Comparison of ENCODE assay signal across 19 cellular contexts in the genomic region with DNA sequence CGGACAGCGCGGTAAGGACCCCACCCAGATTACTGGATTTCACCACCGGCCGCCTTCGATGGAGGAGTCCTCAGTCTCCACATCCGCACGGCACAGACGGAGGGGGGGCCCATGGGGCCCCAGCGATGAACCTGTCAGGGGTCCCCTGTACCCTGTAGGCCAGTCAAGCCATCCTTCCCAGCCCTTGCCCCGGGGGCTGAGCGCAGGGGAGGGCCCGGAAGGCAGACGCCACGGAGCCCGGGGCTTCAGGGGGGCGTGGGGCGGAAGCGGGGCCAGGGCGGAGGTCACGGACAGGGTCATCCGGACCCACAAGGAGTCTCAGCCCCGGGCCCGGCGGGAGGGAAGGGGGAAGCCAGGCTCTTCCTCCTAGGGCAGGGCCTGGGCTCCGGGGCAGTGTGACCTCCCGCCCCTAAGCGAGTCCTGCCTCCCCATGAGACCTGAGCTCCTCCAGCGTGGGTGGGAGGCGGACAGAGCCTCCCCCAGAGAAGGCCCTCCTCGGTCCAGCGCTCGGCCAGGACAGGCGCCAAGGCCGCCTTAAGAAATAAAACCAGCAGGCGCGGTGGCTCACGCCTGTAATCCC. TPM values are rescaled to one million over a fixed set of nuclear protein-coding genes. Genes with fewer than 3 reads are reported as not detected.
A peak's percentile ranks its signal among the peaks of the same experiment; 100 is the strongest.
DNase-seq lines count a peak whose midpoint lies in the region; ATAC-seq, FAIRE-seq and TF ChIP-seq lines count a peak whose summit lies in the region.
"Had no signal": no experiment of that assay in that cellular context is flagged by ENCODE, and none has a peak within 500 bp of the region (broad histone marks: within the 10 kb centered on the region; RNA-seq: fewer than 3 reads in every experiment).

No MANE protein-coding gene starts in this region.

- no peak overlapping the region for H2BK20ac ChIP-seq in H9 (ENCODE audit: low read depth, low read length, poor library complexity, severe bottlenecking)

- H4K91ac ChIP-seq in H9 (ENCODE audit: insufficient read length, low read depth, low read length) = no peak overlapping the region

- no TSS peak for BruUV-seq in HepG2 (replicated peaks; lab: Mats Ljungman, UMichigan)

- H3K27ac Mint-ChIP-seq in H9 = no peak overlapping the region
- H3K27ac Mint-ChIP-seq: CD4-positive, alpha-beta T cell had no signal

- no peaks in the 10 kb centered on the region for H3K9me3 Mint-ChIP-seq in H9
- H3K9me3 Mint-ChIP-seq: CD4-positive, alpha-beta T cell had no signal

- peak overlapping the region; percentile 60 for H3K27ac ChIP-seq in 22Rv1
- no peak overlapping the region for H3K27ac ChIP-seq in H9 (ENCODE audit: insufficient read length, low read depth, low read length)
- H3K27ac ChIP-seq in HepG2 (ENCODE audit: extremely low read length, insufficient read depth, low read length) = no peak overlapping the region
- H3K27ac ChIP-seq in aorta (ENCODE audit: low read depth in 1 of 2, low read length in 2 of 2) = no peak overlapping the region
- H3K27ac ChIP-seq: GM23248 had no signal

- no peak overlapping the region for H3K4me2 ChIP-seq in H9 (ENCODE audit: insufficient read depth, insufficient read length, low read length)
- H3K4me2 ChIP-seq in HepG2 (ENCODE audit: low read depth, low read length) = no peak overlapping the region

- in situ Hi-C loops in HepG2 (cut with HindIII; ENCODE audit: extremely low pct_ligation_motif_present, low pct_unique_long_range_greater_than_20kb) = no loop called here

- CTCF ChIA-PET in HepG2 (lab: Yijun Ruan, JAX; ENCODE audit: low intra/inter-chr PET ratio, low total read pairs) = no interaction called here

- no peak overlapping the region for H3T11ph ChIP-seq in H9 (ENCODE audit: low read length)

- no peak overlapping the region for H3K4ac ChIP-seq in H9 (ENCODE audit: low read depth, low read length)

- H3K23ac ChIP-seq in H9 (ENCODE audit: insufficient read length, low read depth, low read length) = no peak overlapping the region

- no peaks in the 10 kb centered on the region for H3K23me2 ChIP-seq in H9 (ENCODE audit: insufficient read length, low read depth, low read length, poor library complexity, severe bottlenecking)

- H2BK120ac ChIP-seq in H9 (ENCODE audit: low read depth, low read length, poor library complexity, severe bottlenecking) = no peak overlapping the region

- H3K4me1 ChIP-seq in H9 (ENCODE audit: insufficient read depth, low read length) (no peaks in the 10 kb centered on the region), HepG2 (ENCODE audit: insufficient read depth, low read length) (peaks cover 29% of the 10 kb centered on the region), aorta (ENCODE audit: control insufficient read depth in 1 of 2, insufficient read depth in 2 of 2, low read length in 2 of 2) (no peaks in the 10 kb centered on the region)
- H3K4me1 ChIP-seq: BE2C had no signal

- H3K18ac ChIP-seq in H9 (ENCODE audit: insufficient read length, low read depth, low read length) = no peak overlapping the region

- TF ChIP-seq CTCF in 22Rv1 (IDR thresholded peaks at IDR 0.05) (no peak), H9 (conservative IDR thresholded peaks at IDR 0.05) (no peak), HepG2 (CRISPR knock-in tag; IDR thresholded peaks at IDR 0.05) (no peak)

- H3K4me1 Mint-ChIP-seq in H9 = peaks cover 11% of the 10 kb centered on the region in 2 experiments; a peak in 2 of 4 replicates

- no peaks in the 10 kb centered on the region for H3K36me3 ChIP-seq in HepG2 (replicated peaks in 1 of 2; ENCODE audit: control insufficient read depth in 1 of 2, insufficient read depth in 2 of 2, low read length in 2 of 2)
- H3K36me3 ChIP-seq in aorta (ENCODE audit: control insufficient read depth in 1 of 2, insufficient read depth in 2 of 2, low read length in 1 of 2) = no peaks in the 10 kb centered on the region
- H3K36me3 ChIP-seq: BE2C had no signal

- ATAC-seq in HepG2 (no peak; the same call in 2 of the 3 replicates), aorta (ENCODE audit: low FRiP score) (peak; percentile 56)

- TF ChIP-seq EP300 in HepG2 (IDR thresholded peaks at IDR 0.05; ENCODE audit: low read depth in 2 of 2, low read length in 2 of 2) = no peak
- TF ChIP-seq EP300 in HepG2 (CRISPR knock-in tag; IDR thresholded peaks at IDR 0.05; ENCODE audit: borderline replicate concordance) = no peak

- H3K14ac ChIP-seq in H9 (ENCODE audit: insufficient read depth, low read length) = 0 out of 2 replicates have a peak overlapping the region, but pooled peaks have one; percentile 21

- H3K79me2 ChIP-seq in H9 (ENCODE audit: insufficient read depth, low read length) (no peaks in the 10 kb centered on the region), HepG2 (ENCODE audit: insufficient read depth, low read length) (no peaks in the 10 kb centered on the region)

- no peaks in the 10 kb centered on the region for H4K20me1 ChIP-seq in H9 (ENCODE audit: control insufficient read depth, insufficient read depth, insufficient read length)
- no peaks in the 10 kb centered on the region for H4K20me1 ChIP-seq in HepG2 (ENCODE audit: insufficient read depth, low read length)

- no peak overlapping the region for H3K4me3 ChIP-seq in HepG2 (replicated peaks in 1 of 3; ENCODE audit: insufficient read depth in 1 of 3, low read depth in 2 of 3, low read length in 3 of 3)
- H3K4me3 ChIP-seq in aorta (ENCODE audit: low read length in 2 of 2) = no peak overlapping the region
- H3K4me3 ChIP-seq: GM23248 had no signal

- no peak for TF ChIP-seq POLR2A in HepG2 (IDR thresholded peaks at IDR 0.05; ENCODE audit: insufficient read depth in 1 of 2, low read depth in 2 of 2, low read length in 2 of 2)

- peaks cover 0 to 6% (median 0%) of the 10 kb centered on the region in 3 experiments; a peak in 5 of 7 replicates for H3K36me3 Mint-ChIP-seq in H9 (ENCODE audit: insufficient read depth in 1 of 3, low read depth in 3 of 3)

- H3K56ac ChIP-seq in H9 (ENCODE audit: insufficient read length, low read depth, low read length) = no peak overlapping the region

- POLR2A ChIA-PET in HepG2 (lab: Yijun Ruan, JAX) = interaction anchor here (0.7 kb wide), 1 partner anchor 70 kb away, joined by 3 read pairs; no protein-coding TSS in a partner anchor

- no peak overlapping the region for H4K8ac ChIP-seq in H9 (replicated peaks; ENCODE audit: insufficient read length, low read depth, low read length)

- H3K27me3 Mint-ChIP-seq in H9 (ENCODE audit: low read depth) = no peaks in the 10 kb centered on the region

- no peak overlapping the region for H2AFZ ChIP-seq in H9 (ENCODE audit: low read length)
- no peak overlapping the region for H2AFZ ChIP-seq in HepG2 (ENCODE audit: low read length)
- H2AFZ ChIP-seq: GM23248 had no signal

- intact Hi-C loops in HepG2 (cut with micrococcal nuclease; ENCODE audit: unreplicated experiment) = no loop called here
- intact Hi-C loops in aorta (cut with DNase I) = no loop called here

- H3K79me1 ChIP-seq in H9 (ENCODE audit: insufficient read depth, low read depth, low read length, poor library complexity, severe bottlenecking) = no peaks in the 10 kb centered on the region

- H2BK15ac ChIP-seq in H9 (ENCODE audit: low read depth, low read length) = no peak overlapping the region

- no peak overlapping the region for H3K9ac ChIP-seq in H9 (ENCODE audit: extremely low read depth, insufficient read length, low read length)
- H3K9ac ChIP-seq in HepG2 (ENCODE audit: insufficient read depth, low read depth, low read length) = no peak overlapping the region
- H3K9ac ChIP-seq: GM23248 had no signal

- H3K27me3 ChIP-seq in H9 (ENCODE audit: insufficient read depth, low read length) (no peaks in the 10 kb centered on the region), HepG2 (ENCODE audit: control insufficient read depth in 1 of 2, insufficient read depth in 2 of 2, low read length in 2 of 2) (no peaks in the 10 kb centered on the region), aorta (ENCODE audit: control insufficient read depth in 1 of 2, insufficient read depth in 2 of 2, low read length in 1 of 2) (no peaks in the 10 kb centered on the region)
- H3K27me3 ChIP-seq: BE2C had no signal

- DNase-seq in H9 (no peak), HepG2 (ENCODE audit: low spot score) (no peak), aorta (no peak), amygdala (lab: John Stamatoyannopoulos, UW) (no peak), HT-29 (ENCODE audit: low spot score) (no peak)
- DNase-seq: ACHN; BE2C; C1 segment of cervical spinal cord; CD4-positive, alpha-beta T cell; DMS153; DMS79; GDM1; GM23248 had no signal

- no peak for TF ChIP-seq RAD21 in HepG2 (CRISPR knock-in tag; IDR thresholded peaks at IDR 0.05)

- H2BK5ac ChIP-seq in H9 (ENCODE audit: insufficient read length, low read length) = no peak overlapping the region

- H2BK12ac ChIP-seq in H9 (ENCODE audit: insufficient read length, low read depth, low read length) = no peak overlapping the region

- no CpG with 5 or more reads among the region's 38 CpGs for WGBS in H9 (ENCODE audit: extremely low coverage, insufficient read length, low lambda C conversion rate)
- 86% methylated on average over 34 of the region's 38 CpGs for WGBS in HepG2 (ENCODE audit: low lambda C conversion rate)
- 93 to 99% methylated on average over 32 to 38 of the region's 38 CpGs for WGBS in aorta, 2 donors

- H2AK5ac ChIP-seq in H9 (ENCODE audit: insufficient read length, low read length) = no peak overlapping the region

- FAIRE-seq in HepG2 (lab: Jason Lieb, UNC) = no peak
- FAIRE-seq: A204.1, GM12892, GM18507 had no signal

- no peak overlapping the region for H3K4me3 Mint-ChIP-seq in H9
- H3K4me3 Mint-ChIP-seq: CD4-positive, alpha-beta T cell had no signal

- H4K5ac ChIP-seq in H9 (ENCODE audit: insufficient read length, low read depth, low read length) = no peak overlapping the region

- H3K9me3 ChIP-seq in H9 (ENCODE audit: control insufficient read depth, low read depth, low read length) (no peaks in the 10 kb centered on the region), HepG2 (ENCODE audit: low read length) (no peaks in the 10 kb centered on the region), aorta (ENCODE audit: control insufficient read depth, low read length) (no peaks in the 10 kb centered on the region)
- H3K9me3 ChIP-seq: BE2C had no signal

RNA-seq across cellular contexts. Expression of gene ZBTB46, which starts 22.8 kb away (rescaled TPM):
- total RNA-seq in H9 (2021) (27.1 and 27.3 TPM in 2 replicates), HepG2 (2016; rRNA removed; fragmentation: Illumina TruSeq; extraction: Trizol) (10.9 and 13.5 TPM in 2 replicates), aorta (10 to 100 TPM; 17.4 to 22.7 TPM)
- total RNA-seq in HepG2 (2016; cell fraction: cytosol; rRNA removed; fragmentation: Illumina TruSeq; extraction: Trizol; ENCODE audit: low read depth) = 74.9 and 80.6 TPM in 2 replicates
- total RNA-seq in HepG2 (2016; cell fraction: insoluble cytoplasmic fraction; rRNA removed; fragmentation: Illumina TruSeq; extraction: Trizol) = 10.9 and 15.4 TPM in 2 replicates
- 51.8 and 55.2 TPM in 2 replicates for total RNA-seq in HepG2 (2016; cell fraction: membrane; rRNA removed; fragmentation: Illumina TruSeq; extraction: Trizol)
- 8.7 and 9.2 TPM in 2 replicates for total RNA-seq in HepG2 (2016; cell fraction: nucleus; rRNA removed; fragmentation: Illumina TruSeq; extraction: Trizol)
- polyA plus RNA-seq in HepG2 (2011; rRNA removed) (1.6 and 2.7 TPM in 2 replicates), aorta (1 to 10 TPM in 1 of 2 donors, under 1 TPM in 1; 0.50 to 2.1 TPM)
- polyA plus RNA-seq in HepG2 (2011; cell fraction: cytosol; rRNA removed) = 1.6 and 2.0 TPM in 2 replicates
- 7.2 and 7.6 TPM in 2 replicates for polyA plus RNA-seq in HepG2 (2011; cell fraction: nucleus; rRNA removed)
- 3.8 and 5.3 TPM in 2 replicates for polyA plus RNA-seq in HepG2 (2012)
- polyA plus RNA-seq in HepG2 (2016; cell fraction: cytosol; fragmentation: Illumina TruSeq; extraction: Trizol; ENCODE audit: low read depth) = 0.45 and 0.85 TPM in 2 replicates
- 3.9 and 4.2 TPM in 2 replicates for polyA plus RNA-seq in HepG2 (2016; cell fraction: insoluble cytoplasmic fraction; fragmentation: Illumina TruSeq; extraction: Trizol; ENCODE audit: low read depth)
- 1.4 and 1.5 TPM in 2 replicates for polyA plus RNA-seq in HepG2 (2016; cell fraction: membrane; fragmentation: Illumina TruSeq; extraction: Trizol; ENCODE audit: low read depth)
- 7.1 and 7.5 TPM in 2 replicates for polyA plus RNA-seq in HepG2 (2016; cell fraction: nucleus; fragmentation: Illumina TruSeq; extraction: Trizol; ENCODE audit: insufficient read depth, low read depth)
- polyA minus RNA-seq in HepG2 (2011; rRNA and poly(A)+ RNA removed; ENCODE audit: low replicate concordance) = 18.8 and 33.6 TPM in 2 replicates
- polyA minus RNA-seq in HepG2 (2011; cell fraction: cytosol; rRNA and poly(A)+ RNA removed) = 8.3 and 9.0 TPM in 2 replicates
- 5.4 and 9.1 TPM in 2 replicates for polyA minus RNA-seq in HepG2 (2011; cell fraction: nucleus; rRNA and poly(A)+ RNA removed)
- total RNA-seq in HT-29 (2014; rRNA removed; shearing (Covaris generic)) = 3.3 and 5.3 TPM in 2 replicates

RNA-seq across cellular contexts. Expression of gene ABHD16B, which starts 53.1 kb away (rescaled TPM):
- total RNA-seq in H9 (2021) (not detected in 2 replicates), HepG2 (2016; rRNA removed; fragmentation: Illumina TruSeq; extraction: Trizol) (not detected in 2 replicates), aorta (not detected)
- not detected in 2 replicates for total RNA-seq in HepG2 (2016; cell fraction: cytosol; rRNA removed; fragmentation: Illumina TruSeq; extraction: Trizol; ENCODE audit: low read depth)
- not detected in 2 replicates for total RNA-seq in HepG2 (2016; cell fraction: insoluble cytoplasmic fraction; rRNA removed; fragmentation: Illumina TruSeq; extraction: Trizol)
- total RNA-seq in HepG2 (2016; cell fraction: membrane; rRNA removed; fragmentation: Illumina TruSeq; extraction: Trizol) = not detected in 2 replicates
- total RNA-seq in HepG2 (2016; cell fraction: nucleus; rRNA removed; fragmentation: Illumina TruSeq; extraction: Trizol) = not detected in 2 replicates
- polyA plus RNA-seq in HepG2 (2011; rRNA removed) (not detected in 2 replicates), aorta (under 1 TPM in 1 of 2 donors, not detected in 1; 0.38 TPM)
- polyA plus RNA-seq in HepG2 (2011; cell fraction: cytosol; rRNA removed) = not detected in 2 replicates
- polyA plus RNA-seq in HepG2 (2011; cell fraction: nucleus; rRNA removed) = not detected in 2 replicates
- not detected in 2 replicates for polyA plus RNA-seq in HepG2 (2012)
- polyA plus RNA-seq in HepG2 (2016; cell fraction: cytosol; fragmentation: Illumina TruSeq; extraction: Trizol; ENCODE audit: low read depth) = not detected in 2 replicates
- not detected in 2 replicates for polyA plus RNA-seq in HepG2 (2016; cell fraction: insoluble cytoplasmic fraction; fragmentation: Illumina TruSeq; extraction: Trizol; ENCODE audit: low read depth)
- polyA plus RNA-seq in HepG2 (2016; cell fraction: membrane; fragmentation: Illumina TruSeq; extraction: Trizol; ENCODE audit: low read depth) = not detected in 2 replicates
- polyA plus RNA-seq in HepG2 (2016; cell fraction: nucleus; fragmentation: Illumina TruSeq; extraction: Trizol; ENCODE audit: insufficient read depth, low read depth) = not detected in 2 replicates
- not detected in 2 replicates for polyA minus RNA-seq in HepG2 (2011; rRNA and poly(A)+ RNA removed; ENCODE audit: low replicate concordance)
- polyA minus RNA-seq in HepG2 (2011; cell fraction: cytosol; rRNA and poly(A)+ RNA removed) = not detected in 2 replicates
- polyA minus RNA-seq in HepG2 (2011; cell fraction: nucleus; rRNA and poly(A)+ RNA removed) = not detected in 2 replicates
- total RNA-seq in HT-29 (2014; rRNA removed; shearing (Covaris generic)) = not detected in 2 replicates
- total RNA-seq: CD4-positive, alpha-beta T cell; Daoy; GM23248; H4 had no signal
- polyA plus RNA-seq: GM23248 had no signal

RNA-seq across cellular contexts. Expression of gene TPD52L2, which starts 56.8 kb away (rescaled TPM):
- total RNA-seq in H9 (2021) (94.1 and 98.4 TPM in 2 replicates), HepG2 (2016; rRNA removed; fragmentation: Illumina TruSeq; extraction: Trizol) (156 and 187 TPM in 2 replicates), aorta (100 to 1,000 TPM in 1 of 2 donors, 10 to 100 TPM in 1; 91.2 to 110 TPM)
- total RNA-seq in HepG2 (2016; cell fraction: cytosol; rRNA removed; fragmentation: Illumina TruSeq; extraction: Trizol; ENCODE audit: low read depth) = 17.3 and 18.9 TPM in 2 replicates
- 159 and 183 TPM in 2 replicates for total RNA-seq in HepG2 (2016; cell fraction: insoluble cytoplasmic fraction; rRNA removed; fragmentation: Illumina TruSeq; extraction: Trizol)
- 68.0 and 74.8 TPM in 2 replicates for total RNA-seq in HepG2 (2016; cell fraction: membrane; rRNA removed; fragmentation: Illumina TruSeq; extraction: Trizol)
- 80.6 and 85.7 TPM in 2 replicates for total RNA-seq in HepG2 (2016; cell fraction: nucleus; rRNA removed; fragmentation: Illumina TruSeq; extraction: Trizol)
- polyA plus RNA-seq in HepG2 (2011; rRNA removed) (184 and 198 TPM in 2 replicates), aorta (100 to 1,000 TPM in 1 of 2 donors, 10 to 100 TPM in 1; 89.8 to 112 TPM)
- polyA plus RNA-seq in HepG2 (2011; cell fraction: cytosol; rRNA removed) = 197 and 204 TPM in 2 replicates
- polyA plus RNA-seq in HepG2 (2011; cell fraction: nucleus; rRNA removed) = 163 and 169 TPM in 2 replicates
- polyA plus RNA-seq in HepG2 (2012) = 96.3 and 115 TPM in 2 replicates
- 18.7 and 19.4 TPM in 2 replicates for polyA plus RNA-seq in HepG2 (2016; cell fraction: cytosol; fragmentation: Illumina TruSeq; extraction: Trizol; ENCODE audit: low read depth)
- polyA plus RNA-seq in HepG2 (2016; cell fraction: insoluble cytoplasmic fraction; fragmentation: Illumina TruSeq; extraction: Trizol; ENCODE audit: low read depth) = 188 and 207 TPM in 2 replicates
- polyA plus RNA-seq in HepG2 (2016; cell fraction: membrane; fragmentation: Illumina TruSeq; extraction: Trizol; ENCODE audit: low read depth) = 59.6 and 59.7 TPM in 2 replicates
- 162 and 173 TPM in 2 replicates for polyA plus RNA-seq in HepG2 (2016; cell fraction: nucleus; fragmentation: Illumina TruSeq; extraction: Trizol; ENCODE audit: insufficient read depth, low read depth)
- 128 and 150 TPM in 2 replicates for polyA minus RNA-seq in HepG2 (2011; rRNA and poly(A)+ RNA removed; ENCODE audit: low replicate concordance)
- polyA minus RNA-seq in HepG2 (2011; cell fraction: cytosol; rRNA and poly(A)+ RNA removed) = 114 and 118 TPM in 2 replicates
- polyA minus RNA-seq in HepG2 (2011; cell fraction: nucleus; rRNA and poly(A)+ RNA removed) = 47.3 and 56.6 TPM in 2 replicates
- total RNA-seq in HT-29 (2014; rRNA removed; shearing (Covaris generic)) = 151 and 156 TPM in 2 replicates
